ENCODE assay signal across 2 cellular contexts in the genomic region with DNA sequence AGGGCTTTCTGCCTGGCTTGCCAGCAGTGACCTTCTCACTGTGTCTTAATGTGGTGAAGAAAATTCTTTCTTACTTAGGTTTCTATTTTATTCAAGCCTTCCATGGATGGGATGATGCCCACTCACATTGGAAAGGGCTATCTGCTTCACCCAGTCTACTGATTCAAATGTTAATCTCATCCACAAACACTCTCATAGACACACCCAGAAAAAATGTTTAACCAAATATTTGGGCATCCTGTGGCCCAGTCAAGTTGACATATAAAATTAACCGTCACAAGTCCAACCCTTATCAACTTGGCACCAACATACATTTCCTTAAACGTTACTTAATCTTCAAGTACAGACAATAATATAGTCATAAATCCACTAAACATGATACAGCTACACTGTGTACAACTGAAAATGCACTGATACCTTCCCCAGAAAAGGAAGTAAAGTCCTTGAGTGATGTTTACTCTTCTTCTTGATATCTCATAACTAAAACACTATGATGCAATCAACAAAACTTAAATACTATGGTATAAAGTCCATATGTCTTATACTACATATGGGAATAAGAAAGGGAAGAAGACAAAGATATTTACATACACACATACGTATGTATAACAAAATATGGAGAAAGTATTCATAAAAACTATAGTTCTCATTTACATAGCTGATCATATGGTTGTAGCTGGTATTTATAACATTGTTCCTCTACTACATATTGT.
A peak's percentile ranks its signal among the peaks of the same experiment; 100 is the strongest.
TF ChIP-seq lines count a peak whose summit lies in the region.

No MANE protein-coding gene starts in this region.

TF ChIP-seq in A549, 52 proteins besides CTCF, POLR2A, EP300 and RAD21:
- TF ChIP-seq CHD4 (IDR thresholded peaks at IDR 0.05; ENCODE audit: borderline replicate concordance), result no peak
- TF ChIP-seq HEYL (CRISPR knock-in tag; IDR thresholded peaks at IDR 0.05), result no peak
- no peak for TF ChIP-seq EHF (CRISPR knock-in tag; IDR thresholded peaks at IDR 0.05)
- no peak for TF ChIP-seq RARB (CRISPR knock-in tag; IDR thresholded peaks at IDR 0.05)
- no peak for TF ChIP-seq MAZ (IDR thresholded peaks at IDR 0.05; ENCODE audit: borderline replicate concordance, low read depth, low read length)
- TF ChIP-seq PHF8 (IDR thresholded peaks at IDR 0.05; ENCODE audit: borderline replicate concordance, low read depth), result no peak
- no peak for TF ChIP-seq FOSB (CRISPR knock-in tag; IDR thresholded peaks at IDR 0.05)
- no peak for TF ChIP-seq SMC3 (IDR thresholded peaks at IDR 0.05)
- TF ChIP-seq HDAC2 (IDR thresholded peaks at IDR 0.05), result no peak
- TF ChIP-seq NFE2L2 (conservative IDR thresholded peaks at IDR 0.05; ENCODE audit: low read length), result no peak
- no peak for TF ChIP-seq TP53 (CRISPR knock-in tag; IDR thresholded peaks at IDR 0.05)
- no peak for TF ChIP-seq ATOH8 (CRISPR knock-in tag; IDR thresholded peaks at IDR 0.05; ENCODE audit: low read depth)
- TF ChIP-seq TFCP2L1 (CRISPR knock-in tag; IDR thresholded peaks at IDR 0.05), result no peak
- no peak for TF ChIP-seq MAFK (IDR thresholded peaks at IDR 0.05; ENCODE audit: partially characterized antibody)
- no peak for TF ChIP-seq ZC3H11A (IDR thresholded peaks at IDR 0.05)
- TF ChIP-seq JUN (IDR thresholded peaks at IDR 0.05), result no peak

TF ChIP-seq in IMR-90, 13 proteins besides CTCF, POLR2A, EP300 and RAD21:
- no peak for TF ChIP-seq MAFK (IDR thresholded peaks at IDR 0.05; ENCODE audit: low read depth, low read length)
- TF ChIP-seq ELK1 (IDR thresholded peaks at IDR 0.05; ENCODE audit: borderline replicate concordance, low read depth, low read length), result no peak
- TF ChIP-seq RFX5 (IDR thresholded peaks at IDR 0.05; ENCODE audit: low read depth, low read length), result no peak
- TF ChIP-seq CHD1 (IDR thresholded peaks at IDR 0.05; ENCODE audit: low read depth, low read length), result no peak
- peak; percentile 46; the same call in 1 of the 2 replicates for TF ChIP-seq CEBPB (IDR thresholded peaks at IDR 0.05; ENCODE audit: low read depth, low read length)
